ENCODE assay signal across 21 cellular contexts in the genomic region with DNA sequence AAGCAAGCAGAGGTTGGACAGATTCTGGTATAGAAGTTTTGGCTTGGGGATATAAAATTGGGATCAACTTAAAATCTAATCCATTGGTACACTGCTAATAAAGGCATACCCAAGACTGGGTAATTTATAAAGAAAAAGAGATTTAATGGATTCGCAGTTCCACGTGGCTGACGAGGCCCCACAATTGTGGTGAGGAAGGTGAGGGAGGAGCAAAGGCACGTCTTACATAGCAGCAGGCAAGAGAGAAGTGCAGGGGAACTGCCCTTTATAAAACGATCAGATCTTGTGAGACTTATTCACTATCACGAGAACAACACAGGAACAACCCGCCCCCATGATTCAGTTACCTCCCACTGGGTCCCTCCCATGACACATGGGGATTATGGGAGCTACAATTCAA. TPM values are rescaled to one million over a fixed set of nuclear protein-coding genes. Genes with fewer than 3 reads are reported as not detected.
A peak's percentile ranks its signal among the peaks of the same experiment; 100 is the strongest.
DNase-seq lines count a peak whose midpoint lies in the region; ATAC-seq, FAIRE-seq and TF ChIP-seq lines count a peak whose summit lies in the region.
"Had no signal": no experiment of that assay in that cellular context is flagged by ENCODE, and none has a peak within 500 bp of the region (broad histone marks: within the 10 kb centered on the region; RNA-seq: fewer than 3 reads in every experiment).

No MANE protein-coding gene starts in this region.

- H3K27ac ChIP-seq in GM23338 (ENCODE audit: low read depth) (peak overlapping the region; percentile 82; the same call in 1 of the 2 replicates), H1 (ENCODE audit: low read depth, low read length) (no peak overlapping the region), HepG2 (ENCODE audit: extremely low read length, insufficient read depth, low read length) (peak overlapping the region; percentile 87), urinary bladder (ENCODE audit: low read depth) (peak overlapping the region; percentile 10)
- H3K27ac ChIP-seq: BLaER1, HL-60, KMS-11 had no signal

- no peak overlapping the region for H3K14ac ChIP-seq in H1 (ENCODE audit: insufficient read length)

- in situ Hi-C loops in HepG2 (cut with HindIII; ENCODE audit: extremely low pct_ligation_motif_present, low pct_unique_long_range_greater_than_20kb) = no loop called here

- TF ChIP-seq POLR2A in H1 (IDR thresholded peaks at IDR 0.05; ENCODE audit: control extremely low read depth in 1 of 2, low read depth in 2 of 2, low read length in 2 of 2) (no peak), HepG2 (IDR thresholded peaks at IDR 0.05; ENCODE audit: insufficient read depth in 1 of 2, low read depth in 2 of 2, low read length in 2 of 2) (no peak)

- H3K79me1 ChIP-seq in H1 (ENCODE audit: low read depth, low read length) = no peaks in the 10 kb centered on the region

- H2BK120ac ChIP-seq in H1 (replicated peaks; ENCODE audit: low read depth, low read length) = peak overlapping the region; percentile 94

- peak overlapping the region; percentile 40; the same call in 1 of the 2 replicates for H3K4me3 ChIP-seq in GM23338
- H3K4me3 ChIP-seq in H1 (ENCODE audit: extremely low read depth in 1 of 4, insufficient read depth in 2 of 4, low read depth in 3 of 4, low read length in 4 of 4) = peak overlapping the region in 1 of 4 experiments; percentile 36; a peak in 1 of 8 replicates
- no peak overlapping the region for H3K4me3 ChIP-seq in HepG2 (replicated peaks in 1 of 3; ENCODE audit: insufficient read depth in 1 of 3, low read depth in 2 of 3, low read length in 3 of 3)
- no peak overlapping the region for H3K4me3 ChIP-seq in urinary bladder (ENCODE audit: low read depth, low read length)
- H3K4me3 ChIP-seq: BLaER1, GM12878 had no signal

- peaks cover 26% of the 10 kb centered on the region for H3K36me3 Mint-ChIP-seq in GM23338 (ENCODE audit: low read depth)
- H3K36me3 Mint-ChIP-seq in effector memory CD8-positive, alpha-beta T cell (ENCODE audit: insufficient read depth) = peaks cover 3% of the 10 kb centered on the region

- H3K4me3 Mint-ChIP-seq in GM23338 = peak overlapping the region; percentile 22; the same call in 1 of the 3 replicates
- no peak overlapping the region for H3K4me3 Mint-ChIP-seq in effector memory CD8-positive, alpha-beta T cell
- H3K4me3 Mint-ChIP-seq: CD8-positive, alpha-beta T cell had no signal

- H3F3A ChIP-seq in GM23338 (replicated peaks; ENCODE audit: low read depth) = no peaks in the 10 kb centered on the region

- H3K4me1 ChIP-seq in GM23338 (ENCODE audit: insufficient read depth) (peaks cover 66% of the 10 kb centered on the region), H1 (replicated peaks in 1 of 4; ENCODE audit: control insufficient read depth in 3 of 4, insufficient read depth in 4 of 4, low read length in 3 of 4) (peaks cover 6 to 13% (median 12%) of the 10 kb centered on the region in 4 experiments; a peak in 6 of 7 replicates), HepG2 (ENCODE audit: insufficient read depth, low read length) (peaks cover 98% of the 10 kb centered on the region), urinary bladder (ENCODE audit: insufficient read depth) (no peaks in the 10 kb centered on the region)
- H3K4me1 ChIP-seq: BLaER1 had no signal

- H3K23ac ChIP-seq in H1 (ENCODE audit: insufficient read length) = no peak overlapping the region

- H3K4me2 ChIP-seq in GM23338 = peak overlapping the region; percentile 62
- no peak overlapping the region; a peak in 1 of 4 replicates for H3K4me2 ChIP-seq in H1 (ENCODE audit: insufficient read depth in 1 of 2, low read depth in 2 of 2, low read length in 2 of 2)
- H3K4me2 ChIP-seq in HepG2 (ENCODE audit: low read depth, low read length) = no peak overlapping the region; the same call in 1 of the 2 replicates
- H3K4me2 ChIP-seq: BLaER1, KMS-11 had no signal

- no peak overlapping the region for H2BK12ac ChIP-seq in H1 (ENCODE audit: low read depth, low read length)

- H3K9me3 ChIP-seq in H1 (ENCODE audit: insufficient read depth in 2 of 2, low read depth in 1 of 2, low read length in 1 of 2) (no peaks in the 10 kb centered on the region), HepG2 (ENCODE audit: low read length) (no peaks in the 10 kb centered on the region)

- ATAC-seq in GM23338 (no peak), HepG2 (no peak)
- no peak for ATAC-seq in effector memory CD8-positive, alpha-beta T cell (replicated peaks)
- ATAC-seq: CD8-positive, alpha-beta T cell; GM12878; HCT116 had no signal

- peak overlapping the region; percentile 24; the same call in 1 of the 2 replicates for H3K18ac ChIP-seq in H1 (ENCODE audit: extremely low read depth, low read length)

- DNase-seq in GM23338 (ENCODE audit: low spot score) = no peak
- no peak for DNase-seq in H1 (ENCODE audit: low read depth in 1 of 2, low spot score in 2 of 2)
- no peak for DNase-seq in HepG2 (ENCODE audit: low spot score)
- DNase-seq in effector memory CD8-positive, alpha-beta T cell = no peak
- no peak for DNase-seq in HT-29 (ENCODE audit: low spot score)
- no peak for DNase-seq in D341Med (ENCODE audit: low spot score)
- DNase-seq: 8988T; Calu3; CD8-positive, alpha-beta T cell; DMS 273 treated with DMSO at 0.1 percent for 48 hours; DMS53; DND-41; EL; H7 had no signal

- no peak overlapping the region; the same call in 1 of the 2 replicates for H2BK5ac ChIP-seq in H1 (ENCODE audit: low read depth, low read length)

- peak overlapping the region; percentile 73 for H4K91ac ChIP-seq in H1 (replicated peaks; ENCODE audit: insufficient read length, low read length)

- H4K20me1 ChIP-seq in GM23338 (replicated peaks; ENCODE audit: insufficient read depth) = no peaks in the 10 kb centered on the region
- no peaks in the 10 kb centered on the region for H4K20me1 ChIP-seq in H1 (replicated peaks in 1 of 2; ENCODE audit: control insufficient read depth in 1 of 2, insufficient read depth in 2 of 2, low read length in 2 of 2)
- H4K20me1 ChIP-seq in HepG2 (ENCODE audit: insufficient read depth, low read length) = no peaks in the 10 kb centered on the region; the same call in 1 of the 2 replicates
- H4K20me1 ChIP-seq: BLaER1 had no signal

- WGBS in H1 (ENCODE audit: extremely low coverage in 1 of 2, insufficient coverage in 1 of 2, insufficient read length in 1 of 2, insufficient replicate concordance in 2 of 2, low coverage in 1 of 2, low lambda C conversion rate in 2 of 2, missing lambda C conversion rate in 1 of 2), 2 experiments = 67% methylated on average over 7 of the region's 7 CpGs; no CpG with 5 or more reads in 1 of the 2 experiments
- 94% methylated on average over 7 of the region's 7 CpGs for WGBS in HepG2 (ENCODE audit: low lambda C conversion rate)
- WGBS in urinary bladder = 89% methylated on average over 7 of the region's 7 CpGs

- TF ChIP-seq CTCF in GM23338 (conservative IDR thresholded peaks at IDR 0.05; ENCODE audit: low read depth in 2 of 2) (no peak), H1 (IDR thresholded peaks at IDR 0.05; ENCODE audit: control extremely low read depth in 1 of 3, insufficient read depth in 1 of 3, low read depth in 1 of 3, low read length in 3 of 3) (no peak), HepG2 (CRISPR knock-in tag; IDR thresholded peaks at IDR 0.05) (no peak)

- H3K9me2 ChIP-seq in GM23338 (ENCODE audit: insufficient read depth) = no peaks in the 10 kb centered on the region

- 0 out of 2 replicates have a peak overlapping the region, but pooled peaks have one; percentile 6 for H2BK20ac ChIP-seq in H1 (ENCODE audit: low read length)

- FAIRE-seq in H1 (lab: Jason Lieb, UNC) = no peak
- FAIRE-seq in HepG2 (lab: Jason Lieb, UNC) = no peak
- FAIRE-seq: GM12878, HTR-8/SVneo had no signal

- H3K27me3 ChIP-seq in GM23338 (ENCODE audit: insufficient read depth) (peaks cover 34% of the 10 kb centered on the region), H1 (replicated peaks in 1 of 4; ENCODE audit: control insufficient read depth in 3 of 4, extremely low read depth in 1 of 4, insufficient read depth in 3 of 4, low read length in 3 of 4) (peaks cover 0 to 3% (median 1%) of the 10 kb centered on the region in 4 experiments; a peak in 4 of 7 replicates), HepG2 (ENCODE audit: control insufficient read depth in 1 of 2, insufficient read depth in 2 of 2, low read length in 2 of 2) (no peaks in the 10 kb centered on the region)
- H3K27me3 ChIP-seq: BLaER1 had no signal

- peak overlapping the region; percentile 94 for H3K27ac Mint-ChIP-seq in GM23338
- H3K27ac Mint-ChIP-seq in effector memory CD8-positive, alpha-beta T cell = no peak overlapping the region
- H3K27ac Mint-ChIP-seq: CD8-positive, alpha-beta T cell had no signal

- H4K5ac ChIP-seq in H1 (ENCODE audit: insufficient read length, low read depth, low read length) = no peak overlapping the region

- TF ChIP-seq RAD21 in H1 (IDR thresholded peaks at IDR 0.05 in 1 of 2, conservative IDR thresholded peaks at IDR 0.05 in 1 of 2; ENCODE audit: low read depth in 2 of 2, low read length in 2 of 2) (no peak), HepG2 (CRISPR knock-in tag; IDR thresholded peaks at IDR 0.05) (no peak)

- H2BK15ac ChIP-seq in H1 (ENCODE audit: low read length) = no peak overlapping the region

- H3K4me1 Mint-ChIP-seq in GM23338 = peaks cover 71% of the 10 kb centered on the region
- H3K4me1 Mint-ChIP-seq in effector memory CD8-positive, alpha-beta T cell (ENCODE audit: low read depth in 2 of 2) = peaks cover 0 to 3% of the 10 kb centered on the region in 2 donors

- CTCF ChIA-PET in H1 (lab: Charles Lee; ENCODE audit: partially characterized antibody) = interaction anchor here (0.9 to 1.6 kb wide), 2 partner anchors 37 to 1495 kb away, joined by 3 to 6 read pairs; no protein-coding TSS in a partner anchor
- CTCF ChIA-PET in HepG2 (lab: Yijun Ruan, JAX; ENCODE audit: low intra/inter-chr PET ratio, low total read pairs) = no interaction called here

- TF ChIP-seq EP300 in H1 (IDR thresholded peaks at IDR 0.05; ENCODE audit: borderline replicate concordance in 1 of 2, low read depth in 2 of 2, low read length in 2 of 2) = no peak
- no peak for TF ChIP-seq EP300 in HepG2 (IDR thresholded peaks at IDR 0.05; ENCODE audit: low read depth in 2 of 2, low read length in 2 of 2)
- no peak for TF ChIP-seq EP300 in HepG2 (CRISPR knock-in tag; IDR thresholded peaks at IDR 0.05; ENCODE audit: borderline replicate concordance)

- H3K36me3 ChIP-seq in GM23338 (ENCODE audit: insufficient read depth) = no peaks in the 10 kb centered on the region
- no peaks in the 10 kb centered on the region; a peak in 1 of 8 replicates for H3K36me3 ChIP-seq in H1 (ENCODE audit: control insufficient read depth in 2 of 4, insufficient read depth in 4 of 4, low read length in 3 of 4)
- peaks cover 2 to 6% of the 10 kb centered on the region in 2 experiments; a peak in 3 of 5 replicates for H3K36me3 ChIP-seq in HepG2 (replicated peaks in 1 of 2; ENCODE audit: control insufficient read depth in 1 of 2, insufficient read depth in 2 of 2, low read length in 2 of 2)
- H3K36me3 ChIP-seq in urinary bladder (ENCODE audit: insufficient read depth) = no peaks in the 10 kb centered on the region

- H3K79me2 ChIP-seq in GM23338 (replicated peaks; ENCODE audit: insufficient read depth) = no peaks in the 10 kb centered on the region
- 0 out of 4 replicates have a peak, but pooled peaks cover 0 to 3% of the 10 kb centered on the region in 2 experiments for H3K79me2 ChIP-seq in H1 (ENCODE audit: control insufficient read depth in 1 of 2, insufficient read depth in 2 of 2, low read length in 2 of 2)
- H3K79me2 ChIP-seq in HepG2 (ENCODE audit: insufficient read depth, low read length) = peaks cover 73% of the 10 kb centered on the region

- intact Hi-C loops in HepG2 (cut with micrococcal nuclease; ENCODE audit: unreplicated experiment) = no loop called here

- H2AFZ ChIP-seq in GM23338 = no peak overlapping the region
- no peak overlapping the region for H2AFZ ChIP-seq in H1 (ENCODE audit: low read length)
- no peak overlapping the region for H2AFZ ChIP-seq in HepG2 (ENCODE audit: low read length)

- no peak overlapping the region for H4K8ac ChIP-seq in H1 (ENCODE audit: extremely low read depth, insufficient read depth, low read length)

- POLR2A ChIA-PET in H1 (lab: Charles Lee; ENCODE audit: partially characterized antibody) (interaction anchor here (1.0 to 4.3 kb wide), 2 partner anchors 9 to 38 kb away, joined by 3 to 25 read pairs; partner anchors contain the start of genes ACADSB, IKZF5 and PSTK), HepG2 (lab: Yijun Ruan, JAX) (interaction anchor here (6.5 kb wide), 1 partner anchor 8 kb away, joined by 131 read pairs; the partner anchor contains the start of genes ACADSB and IKZF5)

- H2AK5ac ChIP-seq in H1 (ENCODE audit: low read depth, low read length) = no peak overlapping the region

- no peak overlapping the region for H3K4ac ChIP-seq in H1 (replicated peaks; ENCODE audit: insufficient read length, low read depth, low read length)

- peak overlapping the region; percentile 30 for H3K56ac ChIP-seq in H1 (replicated peaks; ENCODE audit: insufficient read length, low read depth, low read length)

- H3K23me2 ChIP-seq in H1 (ENCODE audit: low read depth, low read length) = no peaks in the 10 kb centered on the region

- no TSS peak for BruUV-seq in HepG2 (replicated peaks; lab: Mats Ljungman, UMichigan)

- H3K9me3 Mint-ChIP-seq in GM23338 = peaks cover 19% of the 10 kb centered on the region
- no peaks in the 10 kb centered on the region for H3K9me3 Mint-ChIP-seq in effector memory CD8-positive, alpha-beta T cell
- H3K9me3 Mint-ChIP-seq: CD8-positive, alpha-beta T cell had no signal

- H3K27me3 Mint-ChIP-seq in GM23338 (ENCODE audit: insufficient read depth, low read depth, poor library complexity) = peaks cover 27% of the 10 kb centered on the region
- no peaks in the 10 kb centered on the region for H3K27me3 Mint-ChIP-seq in effector memory CD8-positive, alpha-beta T cell

- no peak overlapping the region for H3K9ac ChIP-seq in H1 (replicated peaks in 1 of 4; ENCODE audit: extremely low read depth in 1 of 4, low read depth in 3 of 4, low read length in 3 of 4)
- H3K9ac ChIP-seq in HepG2 (ENCODE audit: insufficient read depth, low read depth, low read length) = no peak overlapping the region
- H3K9ac ChIP-seq: BLaER1, KMS-11 had no signal

RNA-seq across cellular contexts. Expression of gene ACADSB, which starts 9.7 kb away (rescaled TPM):
- 6.5 and 8.5 TPM in 2 replicates for total RNA-seq in GM23338 (2014; rRNA removed; shearing (Covaris generic))
- polyA plus RNA-seq in GM23338 (2016; fragmentation: Nextera tagmentation; extraction: Ambion mirVana) = 3.7 and 4.1 TPM in 2 replicates
- total RNA-seq in H1 (2021; fragmentation: NEBNext Ultra II Directional; extraction: Animal tissue kit (Norgen Biotek cat#: 25700)) = 11.2 and 12.4 TPM in 2 replicates
- polyA plus RNA-seq in H1 (2011; rRNA removed) = 3.3 and 5.6 TPM in 2 replicates
- polyA plus RNA-seq in H1 (2011; cell fraction: cytosol; rRNA removed) = 6.2 TPM
- 3.9 TPM for polyA plus RNA-seq in H1 (2011; cell fraction: nucleus; rRNA removed)
- 5.9 to 10.0 TPM (median 7.4 TPM) in 4 replicates for polyA plus RNA-seq in H1 (2012, experiment 1 of 2)
- polyA plus RNA-seq in H1 (2012, experiment 2 of 2) = 0.47 TPM
- polyA plus RNA-seq in H1 (2013, experiment 1 of 2) = 4.1 TPM
- 3.4 TPM for polyA plus RNA-seq in H1 (2013, experiment 2 of 2)
- polyA minus RNA-seq in H1 (2011; rRNA and poly(A)+ RNA removed) = 5.9 and 8.9 TPM in 2 replicates
- polyA minus RNA-seq in H1 (2011; cell fraction: cytosol; rRNA and poly(A)+ RNA removed) = 4.9 TPM
- polyA minus RNA-seq in H1 (2011; cell fraction: nucleus; rRNA and poly(A)+ RNA removed) = 9.8 TPM
- 80.0 and 186 TPM in 2 replicates for total RNA-seq in HepG2 (2016; rRNA removed; fragmentation: Illumina TruSeq; extraction: Trizol)
- 4.1 and 6.0 TPM in 2 replicates for total RNA-seq in HepG2 (2016; cell fraction: cytosol; rRNA removed; fragmentation: Illumina TruSeq; extraction: Trizol; ENCODE audit: low read depth)
- 83.2 and 181 TPM in 2 replicates for total RNA-seq in HepG2 (2016; cell fraction: insoluble cytoplasmic fraction; rRNA removed; fragmentation: Illumina TruSeq; extraction: Trizol)
- total RNA-seq in HepG2 (2016; cell fraction: membrane; rRNA removed; fragmentation: Illumina TruSeq; extraction: Trizol) = 18.7 and 22.3 TPM in 2 replicates
- 56.2 and 60.6 TPM in 2 replicates for total RNA-seq in HepG2 (2016; cell fraction: nucleus; rRNA removed; fragmentation: Illumina TruSeq; extraction: Trizol)
- 76.6 and 87.6 TPM in 2 replicates for polyA plus RNA-seq in HepG2 (2011; rRNA removed)
- polyA plus RNA-seq in HepG2 (2011; cell fraction: cytosol; rRNA removed) = 29.9 and 54.9 TPM in 2 replicates
- 44.5 and 55.6 TPM in 2 replicates for polyA plus RNA-seq in HepG2 (2011; cell fraction: nucleus; rRNA removed)
- polyA plus RNA-seq in HepG2 (2012) = 86.5 and 157 TPM in 2 replicates
- polyA plus RNA-seq in HepG2 (2016; cell fraction: cytosol; fragmentation: Illumina TruSeq; extraction: Trizol; ENCODE audit: low read depth) = 2.0 and 3.4 TPM in 2 replicates
- 165 TPM in 2 replicates for polyA plus RNA-seq in HepG2 (2016; cell fraction: insoluble cytoplasmic fraction; fragmentation: Illumina TruSeq; extraction: Trizol; ENCODE audit: low read depth)
- polyA plus RNA-seq in HepG2 (2016; cell fraction: membrane; fragmentation: Illumina TruSeq; extraction: Trizol; ENCODE audit: low read depth) = 8.4 and 9.5 TPM in 2 replicates
- polyA plus RNA-seq in HepG2 (2016; cell fraction: nucleus; fragmentation: Illumina TruSeq; extraction: Trizol; ENCODE audit: insufficient read depth, low read depth) = 75.5 and 83.4 TPM in 2 replicates
- polyA minus RNA-seq in HepG2 (2011; rRNA and poly(A)+ RNA removed; ENCODE audit: low replicate concordance) = 1.1 and 23.6 TPM in 2 replicates
- 44.7 and 65.6 TPM in 2 replicates for polyA minus RNA-seq in HepG2 (2011; cell fraction: cytosol; rRNA and poly(A)+ RNA removed)
- 83.4 and 110 TPM in 2 replicates for polyA minus RNA-seq in HepG2 (2011; cell fraction: nucleus; rRNA and poly(A)+ RNA removed)
- total RNA-seq in urinary bladder = 24.0 TPM
- polyA plus RNA-seq in urinary bladder = 12.7 TPM
- total RNA-seq in HT-29 (2014; rRNA removed; shearing (Covaris generic)) = 0.73 and 0.79 TPM in 2 replicates

RNA-seq across cellular contexts. Expression of gene IKZF5, which starts 9.9 kb away (rescaled TPM):
- total RNA-seq in GM23338 (2014; rRNA removed; shearing (Covaris generic)) = 10.5 and 10.7 TPM in 2 replicates
- polyA plus RNA-seq in GM23338 (2016; fragmentation: Nextera tagmentation; extraction: Ambion mirVana) (5.2 and 6.9 TPM in 2 replicates), H1 (2011; rRNA removed) (3.8 and 5.2 TPM in 2 replicates), HepG2 (2011; rRNA removed) (11.3 and 12.0 TPM in 2 replicates), urinary bladder (8.6 TPM)
- 15.3 and 15.7 TPM in 2 replicates for total RNA-seq in H1 (2021; fragmentation: NEBNext Ultra II Directional; extraction: Animal tissue kit (Norgen Biotek cat#: 25700))
- 5.5 TPM for polyA plus RNA-seq in H1 (2011; cell fraction: cytosol; rRNA removed)
- polyA plus RNA-seq in H1 (2011; cell fraction: nucleus; rRNA removed) = 4.6 TPM
- 3.6 to 13.0 TPM (median 5.9 TPM) in 4 replicates for polyA plus RNA-seq in H1 (2012, experiment 1 of 2)
- 0.56 TPM for polyA plus RNA-seq in H1 (2012, experiment 2 of 2)
- 7.8 TPM for polyA plus RNA-seq in H1 (2013, experiment 1 of 2)
- 6.8 TPM for polyA plus RNA-seq in H1 (2013, experiment 2 of 2)
- 8.7 and 9.6 TPM in 2 replicates for polyA minus RNA-seq in H1 (2011; rRNA and poly(A)+ RNA removed)
- 4.6 TPM for polyA minus RNA-seq in H1 (2011; cell fraction: cytosol; rRNA and poly(A)+ RNA removed)
- 8.3 TPM for polyA minus RNA-seq in H1 (2011; cell fraction: nucleus; rRNA and poly(A)+ RNA removed)
- total RNA-seq in HepG2 (2016; rRNA removed; fragmentation: Illumina TruSeq; extraction: Trizol) (3.7 and 4.1 TPM in 2 replicates), urinary bladder (19.1 TPM)
- 0.61 and 0.62 TPM in 2 replicates for total RNA-seq in HepG2 (2016; cell fraction: cytosol; rRNA removed; fragmentation: Illumina TruSeq; extraction: Trizol; ENCODE audit: low read depth)
- total RNA-seq in HepG2 (2016; cell fraction: insoluble cytoplasmic fraction; rRNA removed; fragmentation: Illumina TruSeq; extraction: Trizol) = 3.1 and 4.8 TPM in 2 replicates
- 2.5 and 3.3 TPM in 2 replicates for total RNA-seq in HepG2 (2016; cell fraction: membrane; rRNA removed; fragmentation: Illumina TruSeq; extraction: Trizol)
- total RNA-seq in HepG2 (2016; cell fraction: nucleus; rRNA removed; fragmentation: Illumina TruSeq; extraction: Trizol) = 8.2 and 9.7 TPM in 2 replicates
- 4.6 and 5.5 TPM in 2 replicates for polyA plus RNA-seq in HepG2 (2011; cell fraction: cytosol; rRNA removed)
- polyA plus RNA-seq in HepG2 (2011; cell fraction: nucleus; rRNA removed) = 12.2 and 13.5 TPM in 2 replicates
- polyA plus RNA-seq in HepG2 (2012) = 9.4 and 13.5 TPM in 2 replicates
- polyA plus RNA-seq in HepG2 (2016; cell fraction: cytosol; fragmentation: Illumina TruSeq; extraction: Trizol; ENCODE audit: low read depth) = 1.1 and 1.2 TPM in 2 replicates
- polyA plus RNA-seq in HepG2 (2016; cell fraction: insoluble cytoplasmic fraction; fragmentation: Illumina TruSeq; extraction: Trizol; ENCODE audit: low read depth) = 13.5 and 14.5 TPM in 2 replicates
- 3.2 and 5.6 TPM in 2 replicates for polyA plus RNA-seq in HepG2 (2016; cell fraction: membrane; fragmentation: Illumina TruSeq; extraction: Trizol; ENCODE audit: low read depth)
- polyA plus RNA-seq in HepG2 (2016; cell fraction: nucleus; fragmentation: Illumina TruSeq; extraction: Trizol; ENCODE audit: insufficient read depth, low read depth) = 18.6 and 19.5 TPM in 2 replicates
- polyA minus RNA-seq in HepG2 (2011; rRNA and poly(A)+ RNA removed; ENCODE audit: low replicate concordance) = 6.1 and 9.1 TPM in 2 replicates
- polyA minus RNA-seq in HepG2 (2011; cell fraction: cytosol; rRNA and poly(A)+ RNA removed) = 4.9 and 5.3 TPM in 2 replicates
- 21.5 and 26.7 TPM in 2 replicates for polyA minus RNA-seq in HepG2 (2011; cell fraction: nucleus; rRNA and poly(A)+ RNA removed)
- 1.9 and 2.0 TPM in 2 replicates for total RNA-seq in HT-29 (2014; rRNA removed; shearing (Covaris generic))

RNA-seq across cellular contexts. Expression of gene PSTK, which starts 38.3 kb away (rescaled TPM):
- 2.3 and 4.8 TPM in 2 replicates for total RNA-seq in GM23338 (2014; rRNA removed; shearing (Covaris generic))
- polyA plus RNA-seq in GM23338 (2016; fragmentation: Nextera tagmentation; extraction: Ambion mirVana) (9.3 and 9.9 TPM in 2 replicates), H1 (2011; rRNA removed) (3.8 and 4.4 TPM in 2 replicates), HepG2 (2011; rRNA removed) (7.5 and 8.2 TPM in 2 replicates), urinary bladder (3.1 TPM)
- 4.3 and 6.6 TPM in 2 replicates for total RNA-seq in H1 (2021; fragmentation: NEBNext Ultra II Directional; extraction: Animal tissue kit (Norgen Biotek cat#: 25700))
- polyA plus RNA-seq in H1 (2011; cell fraction: cytosol; rRNA removed) = 4.7 TPM
- polyA plus RNA-seq in H1 (2011; cell fraction: nucleus; rRNA removed) = 3.4 TPM
- 3.0 to 4.2 TPM (median 3.7 TPM) in 4 replicates for polyA plus RNA-seq in H1 (2012, experiment 1 of 2)
- polyA plus RNA-seq in H1 (2012, experiment 2 of 2) = 4.9 TPM
- 4.4 TPM for polyA plus RNA-seq in H1 (2013, experiment 1 of 2)
- polyA plus RNA-seq in H1 (2013, experiment 2 of 2) = 4.9 TPM
- polyA minus RNA-seq in H1 (2011; rRNA and poly(A)+ RNA removed) = 3.4 and 3.5 TPM in 2 replicates
- polyA minus RNA-seq in H1 (2011; cell fraction: cytosol; rRNA and poly(A)+ RNA removed) = 3.9 TPM
- 7.0 TPM for polyA minus RNA-seq in H1 (2011; cell fraction: nucleus; rRNA and poly(A)+ RNA removed)
- total RNA-seq in HepG2 (2016; rRNA removed; fragmentation: Illumina TruSeq; extraction: Trizol) (9.3 and 9.8 TPM in 2 replicates), urinary bladder (5.0 TPM)
- 6.0 TPM in 2 replicates for total RNA-seq in HepG2 (2016; cell fraction: cytosol; rRNA removed; fragmentation: Illumina TruSeq; extraction: Trizol; ENCODE audit: low read depth)
- total RNA-seq in HepG2 (2016; cell fraction: insoluble cytoplasmic fraction; rRNA removed; fragmentation: Illumina TruSeq; extraction: Trizol) = 9.1 and 10.9 TPM in 2 replicates
- total RNA-seq in HepG2 (2016; cell fraction: membrane; rRNA removed; fragmentation: Illumina TruSeq; extraction: Trizol) = 7.5 and 8.6 TPM in 2 replicates
- total RNA-seq in HepG2 (2016; cell fraction: nucleus; rRNA removed; fragmentation: Illumina TruSeq; extraction: Trizol) = 8.3 and 10.9 TPM in 2 replicates
- 5.3 and 6.7 TPM in 2 replicates for polyA plus RNA-seq in HepG2 (2011; cell fraction: cytosol; rRNA removed)
- polyA plus RNA-seq in HepG2 (2011; cell fraction: nucleus; rRNA removed) = 5.6 and 6.5 TPM in 2 replicates
- 5.6 and 7.4 TPM in 2 replicates for polyA plus RNA-seq in HepG2 (2012)
- polyA plus RNA-seq in HepG2 (2016; cell fraction: cytosol; fragmentation: Illumina TruSeq; extraction: Trizol; ENCODE audit: low read depth) = 5.2 and 6.9 TPM in 2 replicates
- 12.0 and 12.9 TPM in 2 replicates for polyA plus RNA-seq in HepG2 (2016; cell fraction: insoluble cytoplasmic fraction; fragmentation: Illumina TruSeq; extraction: Trizol; ENCODE audit: low read depth)
- polyA plus RNA-seq in HepG2 (2016; cell fraction: membrane; fragmentation: Illumina TruSeq; extraction: Trizol; ENCODE audit: low read depth) = 6.0 and 7.2 TPM in 2 replicates
- polyA plus RNA-seq in HepG2 (2016; cell fraction: nucleus; fragmentation: Illumina TruSeq; extraction: Trizol; ENCODE audit: insufficient read depth, low read depth) = 14.7 and 16.0 TPM in 2 replicates
- polyA minus RNA-seq in HepG2 (2011; rRNA and poly(A)+ RNA removed; ENCODE audit: low replicate concordance) = 2.8 and 4.0 TPM in 2 replicates
- 2.2 and 3.2 TPM in 2 replicates for polyA minus RNA-seq in HepG2 (2011; cell fraction: cytosol; rRNA and poly(A)+ RNA removed)
- 11.8 and 12.4 TPM in 2 replicates for polyA minus RNA-seq in HepG2 (2011; cell fraction: nucleus; rRNA and poly(A)+ RNA removed)
- total RNA-seq in HT-29 (2014; rRNA removed; shearing (Covaris generic)) = 4.2 and 6.0 TPM in 2 replicates
